10 cellular contexts compared by ENCODE assay signal in the genomic region with DNA sequence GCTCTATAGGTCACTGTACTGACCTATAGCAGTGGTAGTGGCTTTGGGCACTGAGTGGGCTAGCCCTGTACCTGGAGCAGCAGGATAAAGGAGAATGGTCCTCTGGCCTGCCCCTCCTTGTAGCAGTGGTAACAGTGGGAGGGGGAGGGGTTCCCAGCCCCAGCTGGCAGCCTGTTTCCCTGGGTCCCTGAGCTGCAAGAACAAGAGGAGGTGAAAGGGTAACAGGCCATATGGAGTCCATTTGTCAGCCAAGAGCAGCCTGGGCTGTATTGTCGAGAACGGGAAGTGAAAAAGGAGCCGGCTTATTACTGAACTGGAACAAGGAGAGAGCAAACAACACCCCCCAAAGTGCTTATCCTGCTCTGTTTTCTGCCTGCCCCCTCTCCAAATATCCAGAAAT.
DNase-seq lines count a peak whose midpoint lies in the region; ATAC-seq and TF ChIP-seq lines count a peak whose summit lies in the region.
"Had no signal": no experiment of that assay in that cellular context is flagged by ENCODE, and none has a peak within 500 bp of the region (broad histone marks: within the 10 kb centered on the region; RNA-seq: fewer than 3 reads in every experiment).

No MANE protein-coding gene starts in this region.

- H3K4me3 ChIP-seq in WERI-Rb-1 (ENCODE audit: low read depth, low read length): no peak overlapping the region
- H3K4me3 ChIP-seq in mucosa of descending colon: no peak overlapping the region
- H3K4me3 ChIP-seq: A549, cardiac muscle cell had no signal

- H3K9me3 ChIP-seq in WERI-Rb-1 (ENCODE audit: severe bottlenecking): no peaks in the 10 kb centered on the region
- no peaks in the 10 kb centered on the region for H3K9me3 ChIP-seq in mucosa of descending colon
- H3K9me3 ChIP-seq: A549 had no signal

- peak; percentile 15 for DNase-seq in NCI-H1105 treated with DMSO at 0.1 percent for 48 hours (lab: John Stamatoyannopoulos, UW)
- no peak for DNase-seq in NCI-H1105 (lab: John Stamatoyannopoulos, UW)
- peak; percentile 92 for DNase-seq in WERI-Rb-1
- DNase-seq in mucosa of descending colon: peak in 2 of 3 donors; percentile 63 to 65
- no peak for DNase-seq in hepatic stellate cell (ENCODE audit: low spot score)
- no peak for DNase-seq in effector CD4-positive, alpha-beta T cell

- H3K36me3 ChIP-seq in WERI-Rb-1: peaks cover 8% of the 10 kb centered on the region
- no peaks in the 10 kb centered on the region for H3K36me3 ChIP-seq in mucosa of descending colon (ENCODE audit: low read depth)
- H3K36me3 ChIP-seq: cardiac muscle cell had no signal

- ATAC-seq in HG03460 (IDR thresholded peaks at IDR 0.05; ENCODE audit: unreplicated experiment) (peak; percentile 36), mucosa of descending colon (peak; percentile 38), GM18870 (IDR thresholded peaks at IDR 0.05; ENCODE audit: unreplicated experiment) (no peak)
- ATAC-seq: A549 had no signal

- no peaks in the 10 kb centered on the region for H3K27me3 ChIP-seq in WERI-Rb-1 (ENCODE audit: insufficient read depth, low read depth, severe bottlenecking)
- H3K27me3 ChIP-seq: cardiac muscle cell had no signal

- no peak for TF ChIP-seq CTCF in WERI-Rb-1 (IDR thresholded peaks at IDR 0.05; ENCODE audit: low read depth, low read length)
- TF ChIP-seq CTCF in mucosa of descending colon (IDR thresholded peaks at IDR 0.05): no peak

- peaks cover 60% of the 10 kb centered on the region for H3K4me1 ChIP-seq in mucosa of descending colon (ENCODE audit: low read depth)

- H3K27ac ChIP-seq in WERI-Rb-1: peak overlapping the region; percentile 93
- H3K27ac ChIP-seq: A549 had no signal

- intact Hi-C loops in mucosa of descending colon (cut with DNase I, micrococcal nuclease): no loop called here

Comparison
In these comparisons a context has a peak if more than half of its experiments do, and no peak if none do; other contexts are left out.
1. DNase-seq: peak in NCI-H1105 treated with DMSO at 0.1 percent for 48 hours (single experiment), WERI-Rb-1 (single experiment) and mucosa of descending colon (2 of 3); none in NCI-H1105 (single experiment), hepatic stellate cell (single experiment) and effector CD4-positive, alpha-beta T cell (single experiment).